11 cellular contexts compared by ENCODE assay signal in genomic region chr20:48983423-48984400, GRCh38.
DNase-seq lines count a peak whose midpoint lies in the region; TF ChIP-seq lines count a peak whose summit lies in the region.
"Had no signal": no experiment of that assay in that cellular context is flagged by ENCODE, and none has a peak within 500 bp of the region (broad histone marks: within the 10 kb centered on the region; RNA-seq: fewer than 3 reads in every experiment).

No MANE protein-coding gene starts in this region.

- peak overlapping the region; percentile 75 for H3K27ac ChIP-seq in mesodermal cell (ENCODE audit: low read depth, low read length, severe bottlenecking)
- H3K27ac ChIP-seq: lower lobe of right lung had no signal

- H3K36me3 ChIP-seq in mesodermal cell (ENCODE audit: control insufficient read depth, insufficient read depth, low read length) = peaks cover 58% of the 10 kb centered on the region

- peaks cover 11% of the 10 kb centered on the region for H3K9me3 ChIP-seq in mesodermal cell (ENCODE audit: control insufficient read depth, low read length)
- H3K9me3 ChIP-seq: lower lobe of right lung had no signal

- DNase-seq in AG09309 (ENCODE audit: low read depth) (peak; percentile 43), NCI-H226 (peak; percentile 99), epithelial cell of esophagus (ENCODE audit: low read depth) (peak; percentile 89), midbrain (lab: John Stamatoyannopoulos, UW) (no peak), NCI-H2029 treated with DMSO at 0.1 percent for 48 hours (lab: John Stamatoyannopoulos, UW) (no peak), SIG-M5 (lab: John Stamatoyannopoulos, UW) (no peak)
- no peak for DNase-seq in activated CD8-positive, alpha-beta memory T cell treated with anti-CD3 and anti-CD28 coated beads, Interleukin-2, amount 50 U/mL, for 48 hours
- DNase-seq: lower lobe of right lung; NCI-H69; stimulated activated CD4-positive, alpha-beta T cell treated with anti-CD3 and anti-CD28 coated beads, Interleukin-4, amount 100 ng/mL, for 24 hours had no signal

- H3K4me1 ChIP-seq in mesodermal cell (ENCODE audit: control insufficient read depth, insufficient read depth, low read length, poor library complexity, severe bottlenecking) = peaks cover 10% of the 10 kb centered on the region
- H3K4me1 ChIP-seq: lower lobe of right lung had no signal

- 88 to 94% methylated on average over 1 to 3 of the region's 5 CpGs for WGBS in mesodermal cell (ENCODE audit: insufficient coverage in 2 of 2), 2 experiments

- TF ChIP-seq CTCF in AG09309 (IDR thresholded peaks at IDR 0.05; ENCODE audit: control insufficient read depth, insufficient read depth, low read depth, low read length, missing control alignments) (peak; percentile 8), epithelial cell of esophagus (IDR thresholded peaks at IDR 0.05; ENCODE audit: insufficient read depth, low read depth, low read length, missing control alignments) (no peak)

- H3K4me3 ChIP-seq in AG09309 (ENCODE audit: control insufficient read depth, low read depth, low read length) (no peak overlapping the region), epithelial cell of esophagus (ENCODE audit: low read length) (no peak overlapping the region), mesodermal cell (ENCODE audit: extremely low read depth, insufficient read depth, low read length, poor library complexity, severe bottlenecking) (no peak overlapping the region)
- H3K4me3 ChIP-seq: lower lobe of right lung had no signal

Comparison
In these comparisons a context has a peak if more than half of its experiments do, and no peak if none do; other contexts are left out.
1. DNase-seq: peak in AG09309 (single experiment), NCI-H226 (single experiment) and epithelial cell of esophagus (single experiment); none in midbrain (single experiment), NCI-H2029 treated with DMSO at 0.1 percent for 48 hours (single experiment), SIG-M5 (single experiment) and activated CD8-positive, alpha-beta memory T cell treated with anti-CD3 and anti-CD28 coated beads, Interleukin-2, amount 50 U/mL, for 48 hours (single experiment).